ENCODE assay signal across 9 cellular contexts in the genomic region with DNA sequence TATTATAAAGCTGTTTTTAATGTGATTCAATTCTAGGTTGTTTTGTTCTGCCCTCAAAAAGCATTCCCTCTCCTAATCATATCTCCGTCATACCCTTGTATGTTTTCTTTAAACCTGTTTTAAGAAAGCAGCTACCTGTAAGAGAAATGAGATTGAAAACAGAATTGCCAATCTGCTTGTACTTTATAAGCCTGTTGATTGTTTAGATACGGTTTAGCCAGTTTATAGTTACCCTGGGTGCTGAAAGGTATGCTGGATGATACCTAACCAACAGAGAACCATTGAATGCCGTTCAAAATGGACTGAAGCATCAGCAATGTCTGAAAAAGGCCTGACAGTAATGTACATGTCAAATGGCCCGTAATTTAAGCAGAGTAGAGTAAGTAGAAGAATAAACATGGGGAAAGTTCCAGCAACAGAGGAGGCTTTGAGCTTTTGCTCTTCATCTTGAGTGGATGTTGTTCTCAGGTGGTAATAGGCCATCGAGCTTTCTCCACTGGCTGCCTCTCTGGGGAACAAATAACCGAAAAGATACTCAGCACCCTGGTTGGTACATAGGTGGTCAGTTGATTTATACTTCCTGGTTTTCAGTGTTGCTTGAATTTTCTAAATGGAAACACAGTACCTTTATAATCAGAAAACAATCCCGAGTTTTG. TPM values are rescaled to one million over a fixed set of nuclear protein-coding genes. Genes with fewer than 3 reads are reported as not detected.
DNase-seq lines count a peak whose midpoint lies in the region; ATAC-seq and TF ChIP-seq lines count a peak whose summit lies in the region.
"Had no signal": no experiment of that assay in that cellular context is flagged by ENCODE, and none has a peak within 500 bp of the region (broad histone marks: within the 10 kb centered on the region; RNA-seq: fewer than 3 reads in every experiment).

No MANE protein-coding gene starts in this region.

- H3K27me3 Mint-ChIP-seq in CD14-positive monocyte (ENCODE audit: low read depth in 3 of 3) (no peaks in the 10 kb centered on the region), T-cell (no peaks in the 10 kb centered on the region), naive B cell (no peaks in the 10 kb centered on the region)
- H3K27me3 Mint-ChIP-seq in effector memory CD8-positive, alpha-beta T cell: no peaks in the 10 kb centered on the region

- CTCF ChIA-PET in T-cell (lab: Charles Lee): no interaction called here

- H3K4me3 Mint-ChIP-seq in CD14-positive monocyte (peak overlapping the region in 1 of 2 donors; percentile 17), T-cell (peak overlapping the region in 1 of 3 donors; percentile 26), naive B cell (peak overlapping the region; percentile 3 to 83 (median 64))
- peak overlapping the region in 1 of 2 donors; percentile 21 for H3K4me3 Mint-ChIP-seq in effector memory CD8-positive, alpha-beta T cell

- peak in 1 of 4 experiments; percentile 16 for ATAC-seq in T-cell (replicated peaks in 1 of 4)
- ATAC-seq in naive B cell (ENCODE audit: low read depth in 2 of 2): no peak
- no peak for ATAC-seq in effector memory CD8-positive, alpha-beta T cell (replicated peaks)
- ATAC-seq in GM19035 (IDR thresholded peaks at IDR 0.05; ENCODE audit: unreplicated experiment): no peak

- POLR2A ChIA-PET in T-cell (lab: Charles Lee): interaction anchor here in 1 of 2 donors (0.9 kb wide), 1 partner anchor 11 kb away, joined by 6 read pairs; no protein-coding TSS in a partner anchor

- DNase-seq in CD14-positive monocyte (ENCODE audit: low spot score): no peak
- DNase-seq in GM12865 (ENCODE audit: low read depth): no peak
- no peak for DNase-seq in T-cell
- no peak for DNase-seq in naive B cell
- no peak for DNase-seq in effector memory CD8-positive, alpha-beta T cell
- DNase-seq in colonic mucosa: no peak
- DNase-seq: activated CD8-positive, alpha-beta memory T cell treated with anti-CD3 and anti-CD28 coated beads for 24 hours; GDM1 had no signal

- H3K27ac Mint-ChIP-seq in CD14-positive monocyte (peak overlapping the region; percentile 54 to 87 (median 80)), T-cell (peak overlapping the region; percentile 49 to 66), naive B cell (peak overlapping the region; percentile 6 to 96 (median 72))
- peak overlapping the region in 1 of 2 donors; percentile 16 for H3K27ac Mint-ChIP-seq in effector memory CD8-positive, alpha-beta T cell

- no peaks in the 10 kb centered on the region for H3K27me3 ChIP-seq in colonic mucosa

- peaks cover 10 to 22% of the 10 kb centered on the region in 2 donors for H3K36me3 Mint-ChIP-seq in CD14-positive monocyte
- peaks cover 16% of the 10 kb centered on the region for H3K36me3 Mint-ChIP-seq in T-cell
- H3K36me3 Mint-ChIP-seq in naive B cell: peaks cover 23 to 30% of the 10 kb centered on the region in 2 donors
- peaks cover 36% of the 10 kb centered on the region for H3K36me3 Mint-ChIP-seq in effector memory CD8-positive, alpha-beta T cell (ENCODE audit: insufficient read depth)

- H3K9me3 Mint-ChIP-seq in CD14-positive monocyte: peaks cover 0 to 12% (median 5%) of the 10 kb centered on the region in 7 donors
- no peaks in the 10 kb centered on the region for H3K9me3 Mint-ChIP-seq in T-cell
- H3K9me3 Mint-ChIP-seq in naive B cell: peaks cover 4 to 43% (median 27%) of the 10 kb centered on the region in 7 donors
- no peaks in the 10 kb centered on the region for H3K9me3 Mint-ChIP-seq in effector memory CD8-positive, alpha-beta T cell

- no peaks in the 10 kb centered on the region for H3K9me3 ChIP-seq in colonic mucosa

- H3K4me1 Mint-ChIP-seq in CD14-positive monocyte (peaks cover 70% of the 10 kb centered on the region), T-cell (peaks cover 85 to 93% (median 85%) of the 10 kb centered on the region in 3 donors), naive B cell (peaks cover 61 to 92% (median 70%) of the 10 kb centered on the region in 3 donors)
- peaks cover 60 to 77% of the 10 kb centered on the region in 2 donors for H3K4me1 Mint-ChIP-seq in effector memory CD8-positive, alpha-beta T cell (ENCODE audit: low read depth in 2 of 2)

- TF ChIP-seq CTCF in CD14-positive monocyte (IDR thresholded peaks at IDR 0.05) (no peak), GM12865 (IDR thresholded peaks at IDR 0.05; ENCODE audit: insufficient read depth, low read depth, low read length, missing control alignments) (no peak), colonic mucosa (IDR thresholded peaks at IDR 0.05) (no peak)

- no peaks in the 10 kb centered on the region for H3K36me3 ChIP-seq in colonic mucosa

- H3K9ac ChIP-seq in colonic mucosa (ENCODE audit: low read depth in 2 of 2, low read length in 2 of 2): no peak overlapping the region

- H3K27ac ChIP-seq in colonic mucosa: no peak overlapping the region

- H3K4me3 ChIP-seq in GM12865 (ENCODE audit: low read depth, low read length) (0 out of 2 replicates have a peak overlapping the region, but pooled peaks have one; percentile 6), colonic mucosa (no peak overlapping the region)

- H3K4me1 ChIP-seq in colonic mucosa: no peaks in the 10 kb centered on the region

- intact Hi-C loops in CD14-positive monocyte (cut with micrococcal nuclease): no loop called here
- intact Hi-C loops in colonic mucosa (cut with DNase I): no loop called here

RNA-seq across cellular contexts. Expression of gene PTPN1, which starts 27.5 kb away (rescaled TPM):
- 10 to 100 TPM; 12.4 to 19.1 TPM for polyA plus RNA-seq in CD14-positive monocyte
- total RNA-seq in T-cell: 10 to 100 TPM; 50.7 to 67.9 (median 55.3) TPM
- polyA plus RNA-seq in naive B cell (ENCODE audit: low read depth in 6 of 6): 10 to 100 TPM; 14.0 to 57.1 (median 46.1) TPM
- 10 to 100 TPM; 33.2 to 37.9 TPM for total RNA-seq in colonic mucosa
